ENCODE assay signal across 1 cellular context in genomic region chr1:110058591-110058990, GRCh38.
TF ChIP-seq lines count a peak whose summit lies in the region.

No MANE protein-coding gene starts in this region.

TF ChIP-seq in GM23338, 12 proteins besides CTCF, POLR2A, EP300 and RAD21:
- TF ChIP-seq, protein P1, sequence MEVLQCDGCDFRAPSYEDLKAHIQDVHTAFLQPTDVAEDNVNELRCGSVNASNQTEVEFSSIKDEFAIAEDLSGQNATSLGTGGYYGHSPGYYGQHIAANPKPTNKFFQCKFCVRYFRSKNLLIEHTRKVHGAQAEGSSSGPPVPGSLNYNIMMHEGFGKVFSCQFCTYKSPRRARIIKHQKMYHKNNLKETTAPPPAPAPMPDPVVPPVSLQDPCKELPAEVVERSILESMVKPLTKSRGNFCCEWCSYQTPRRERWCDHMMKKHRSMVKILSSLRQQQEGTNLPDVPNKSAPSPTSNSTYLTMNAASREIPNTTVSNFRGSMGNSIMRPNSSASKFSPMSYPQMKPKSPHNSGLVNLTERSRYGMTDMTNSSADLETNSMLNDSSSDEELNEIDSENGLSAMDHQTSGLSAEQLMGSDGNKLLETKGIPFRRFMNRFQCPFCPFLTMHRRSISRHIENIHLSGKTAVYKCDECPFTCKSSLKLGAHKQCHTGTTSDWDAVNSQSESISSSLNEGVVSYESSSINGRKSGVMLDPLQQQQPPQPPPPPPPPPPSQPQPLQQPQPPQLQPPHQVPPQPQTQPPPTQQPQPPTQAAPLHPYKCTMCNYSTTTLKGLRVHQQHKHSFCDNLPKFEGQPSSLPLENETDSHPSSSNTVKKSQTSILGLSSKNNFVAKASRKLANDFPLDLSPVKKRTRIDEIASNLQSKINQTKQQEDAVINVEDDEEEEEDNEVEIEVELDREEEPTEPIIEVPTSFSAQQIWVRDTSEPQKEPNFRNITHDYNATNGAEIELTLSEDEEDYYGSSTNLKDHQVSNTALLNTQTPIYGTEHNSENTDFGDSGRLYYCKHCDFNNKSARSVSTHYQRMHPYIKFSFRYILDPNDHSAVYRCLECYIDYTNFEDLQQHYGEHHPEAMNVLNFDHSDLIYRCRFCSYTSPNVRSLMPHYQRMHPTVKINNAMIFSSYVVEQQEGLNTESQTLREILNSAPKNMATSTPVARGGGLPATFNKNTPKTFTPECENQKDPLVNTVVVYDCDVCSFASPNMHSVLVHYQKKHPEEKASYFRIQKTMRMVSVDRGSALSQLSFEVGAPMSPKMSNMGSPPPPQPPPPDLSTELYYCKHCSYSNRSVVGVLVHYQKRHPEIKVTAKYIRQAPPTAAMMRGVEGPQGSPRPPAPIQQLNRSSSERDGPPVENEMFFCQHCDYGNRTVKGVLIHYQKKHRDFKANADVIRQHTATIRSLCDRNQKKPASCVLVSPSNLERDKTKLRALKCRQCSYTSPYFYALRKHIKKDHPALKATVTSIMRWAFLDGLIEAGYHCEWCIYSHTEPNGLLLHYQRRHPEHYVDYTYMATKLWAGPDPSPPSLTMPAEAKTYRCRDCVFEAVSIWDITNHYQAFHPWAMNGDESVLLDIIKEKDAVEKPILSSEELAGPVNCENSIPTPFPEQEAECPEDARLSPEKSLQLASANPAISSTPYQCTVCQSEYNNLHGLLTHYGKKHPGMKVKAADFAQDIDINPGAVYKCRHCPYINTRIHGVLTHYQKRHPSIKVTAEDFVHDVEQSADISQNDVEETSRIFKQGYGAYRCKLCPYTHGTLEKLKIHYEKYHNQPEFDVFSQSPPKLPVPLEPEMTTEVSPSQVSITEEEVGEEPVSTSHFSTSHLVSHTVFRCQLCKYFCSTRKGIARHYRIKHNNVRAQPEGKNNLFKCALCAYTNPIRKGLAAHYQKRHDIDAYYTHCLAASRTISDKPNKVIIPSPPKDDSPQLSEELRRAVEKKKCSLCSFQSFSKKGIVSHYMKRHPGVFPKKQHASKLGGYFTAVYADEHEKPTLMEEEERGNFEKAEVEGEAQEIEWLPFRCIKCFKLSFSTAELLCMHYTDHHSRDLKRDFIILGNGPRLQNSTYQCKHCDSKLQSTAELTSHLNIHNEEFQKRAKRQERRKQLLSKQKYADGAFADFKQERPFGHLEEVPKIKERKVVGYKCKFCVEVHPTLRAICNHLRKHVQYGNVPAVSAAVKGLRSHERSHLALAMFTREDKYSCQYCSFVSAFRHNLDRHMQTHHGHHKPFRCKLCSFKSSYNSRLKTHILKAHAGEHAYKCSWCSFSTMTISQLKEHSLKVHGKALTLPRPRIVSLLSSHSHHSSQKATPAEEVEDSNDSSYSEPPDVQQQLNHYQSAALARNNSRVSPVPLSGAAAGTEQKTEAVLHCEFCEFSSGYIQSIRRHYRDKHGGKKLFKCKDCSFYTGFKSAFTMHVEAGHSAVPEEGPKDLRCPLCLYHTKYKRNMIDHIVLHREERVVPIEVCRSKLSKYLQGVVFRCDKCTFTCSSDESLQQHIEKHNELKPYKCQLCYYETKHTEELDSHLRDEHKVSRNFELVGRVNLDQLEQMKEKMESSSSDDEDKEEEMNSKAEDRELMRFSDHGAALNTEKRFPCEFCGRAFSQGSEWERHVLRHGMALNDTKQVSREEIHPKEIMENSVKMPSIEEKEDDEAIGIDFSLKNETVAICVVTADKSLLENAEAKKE (CRISPR knock-in tag; IDR thresholded peaks at IDR 0.05) = no peak
TF ChIP-seq in GM23338: peak in this region for 0.
